1 cellular context compared by ENCODE assay signal in genomic region chr2:195656859-195657633, GRCh38.
A peak's percentile ranks its signal among the peaks of the same experiment; 100 is the strongest.
TF ChIP-seq lines count a peak whose summit lies in the region.

Gene SLC39A10, plus strand, starts transcription at chr2:195657226. Its CDS starts 22,817 bp downstream, at chr2:195680043.

TF ChIP-seq in HepG2, 621 proteins besides CTCF, POLR2A, EP300 and RAD21 (continued from another document and continues in another):
- no peak for TF ChIP-seq TRIM22 (IDR thresholded peaks at IDR 0.05)
- peak; percentile 58 for TF ChIP-seq HES4 (CRISPR knock-in tag; IDR thresholded peaks at IDR 0.05; ENCODE audit: borderline replicate concordance)
- no peak for TF ChIP-seq HNF1A (IDR thresholded peaks at IDR 0.05; ENCODE audit: low read depth)
- no peak for TF ChIP-seq HNF1A (CRISPR knock-in tag; IDR thresholded peaks at IDR 0.05; ENCODE audit: borderline replicate concordance)
- no peak for TF ChIP-seq SMARCC2 (IDR thresholded peaks at IDR 0.05)
- peak; percentile 94 for TF ChIP-seq ZNF33B (CRISPR knock-in tag; IDR thresholded peaks at IDR 0.05)
- no peak for TF ChIP-seq ELK4 (CRISPR knock-in tag; IDR thresholded peaks at IDR 0.05; ENCODE audit: borderline replicate concordance)
- TF ChIP-seq EZH2 (conservative IDR thresholded peaks at IDR 0.05; ENCODE audit: low read depth, low read length) = no peak
- TF ChIP-seq MAX (IDR thresholded peaks at IDR 0.05) = peak; percentile 89
- peak; percentile 35 for TF ChIP-seq SKI (IDR thresholded peaks at IDR 0.05; ENCODE audit: partially characterized antibody)
- TF ChIP-seq FOXK1 (CRISPR knock-in tag; IDR thresholded peaks at IDR 0.05; ENCODE audit: borderline replicate concordance, low read depth) = peak; percentile 77; the same call in 1 of the 2 replicates
- peak; percentile 82; the same call in 1 of the 2 replicates for TF ChIP-seq ZBTB4 (CRISPR knock-in tag; IDR thresholded peaks at IDR 0.05; ENCODE audit: borderline replicate concordance)
- 0 out of 2 replicates have a peak, but pooled peaks have one; percentile 85 for TF ChIP-seq TERF1 (CRISPR knock-in tag; IDR thresholded peaks at IDR 0.05)
- TF ChIP-seq ZNF205 (CRISPR knock-in tag; IDR thresholded peaks at IDR 0.05) = 0 out of 2 replicates have a peak, but pooled peaks have one; percentile 43
- no peak for TF ChIP-seq KDM1A (CRISPR knock-in tag; IDR thresholded peaks at IDR 0.05)
- no peak for TF ChIP-seq ZNF513 (CRISPR knock-in tag; conservative IDR thresholded peaks at IDR 0.05)
- no peak for TF ChIP-seq ZNF891 (CRISPR knock-in tag; IDR thresholded peaks at IDR 0.05)
- 0 out of 2 replicates have a peak, but pooled peaks have one; percentile 9 for TF ChIP-seq RERE (CRISPR knock-in tag; IDR thresholded peaks at IDR 0.05; ENCODE audit: low read depth)
- no peak; the same call in 1 of the 2 replicates for TF ChIP-seq ZNF281 (CRISPR knock-in tag; IDR thresholded peaks at IDR 0.05; ENCODE audit: borderline replicate concordance)
- TF ChIP-seq HNRNPLL (IDR thresholded peaks at IDR 0.05; ENCODE audit: low read depth, low read length, poor library complexity, severe bottlenecking) = peak; percentile 100
- TF ChIP-seq SMAD3 (CRISPR knock-in tag; IDR thresholded peaks at IDR 0.05) = peak; percentile 61; the same call in 1 of the 2 replicates
- TF ChIP-seq SALL2 (CRISPR knock-in tag; IDR thresholded peaks at IDR 0.05) = peak; percentile 58; the same call in 1 of the 2 replicates
- 0 out of 2 replicates have a peak, but pooled peaks have one; percentile 82 for TF ChIP-seq ZNF564 (CRISPR knock-in tag; IDR thresholded peaks at IDR 0.05)
- TF ChIP-seq ZNF574 (CRISPR knock-in tag; IDR thresholded peaks at IDR 0.05) = peak; percentile 62; the same call in 1 of the 2 replicates
